ENCODE assay signal across 24 cellular contexts in the genomic region with DNA sequence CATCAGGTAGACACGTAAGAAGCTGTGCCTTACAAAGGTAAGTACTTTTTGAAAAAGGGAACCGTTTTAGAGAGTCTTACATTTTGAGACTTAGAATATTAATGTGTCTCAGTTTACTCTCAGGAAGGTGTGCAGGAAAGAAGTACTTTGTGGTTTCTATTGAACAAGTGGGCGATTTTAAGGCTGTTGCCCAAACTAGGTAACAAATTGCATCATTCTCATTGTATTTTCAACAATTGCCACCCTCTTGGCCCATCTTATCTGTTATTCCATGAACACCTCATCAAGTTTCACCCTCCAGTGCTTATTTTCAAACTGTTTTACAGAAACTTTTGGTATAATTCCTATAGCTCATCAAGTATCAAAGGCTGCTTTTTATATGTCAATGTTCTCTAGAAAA.
A peak's percentile ranks its signal among the peaks of the same experiment; 100 is the strongest.
DNase-seq lines count a peak whose midpoint lies in the region; ATAC-seq, FAIRE-seq and TF ChIP-seq lines count a peak whose summit lies in the region.
"Had no signal": no experiment of that assay in that cellular context is flagged by ENCODE, and none has a peak within 500 bp of the region (broad histone marks: within the 10 kb centered on the region; RNA-seq: fewer than 3 reads in every experiment).

No MANE protein-coding gene starts in this region.

- no peak overlapping the region for H3K23ac ChIP-seq in IMR-90 (ENCODE audit: low read depth, low read length)
- no peak overlapping the region for H3K23ac ChIP-seq in H1 (ENCODE audit: insufficient read length)

- H3K56ac ChIP-seq in IMR-90 (ENCODE audit: extremely low read depth, insufficient read depth, low read length) (no peak overlapping the region), H1 (replicated peaks; ENCODE audit: insufficient read length, low read depth, low read length) (no peak overlapping the region)

- 86% methylated on average over 1 of the region's 3 CpGs; no CpG with 5 or more reads in 1 of the 2 experiments for WGBS in IMR-90 (ENCODE audit: extremely low coverage in 2 of 2, insufficient read length in 1 of 2), 2 experiments
- WGBS in H1 (ENCODE audit: extremely low coverage in 1 of 2, insufficient coverage in 1 of 2, insufficient read length in 1 of 2, insufficient replicate concordance in 2 of 2, low coverage in 1 of 2, low lambda C conversion rate in 2 of 2, missing lambda C conversion rate in 1 of 2), 2 experiments, result 94% methylated on average over 3 of the region's 3 CpGs; no CpG with 5 or more reads in 1 of the 2 experiments

- TF ChIP-seq CTCF in DND-41 (IDR thresholded peaks at IDR 0.05; ENCODE audit: borderline replicate concordance, extremely low read depth, low read length, poor library complexity, severe bottlenecking) (no peak), IMR-90 (conservative IDR thresholded peaks at IDR 0.05; ENCODE audit: low read depth, low read length) (no peak), H1 (IDR thresholded peaks at IDR 0.05; ENCODE audit: control extremely low read depth in 1 of 3, insufficient read depth in 1 of 3, low read depth in 1 of 3, low read length in 3 of 3) (no peak)

- no peak overlapping the region for H3K4me2 ChIP-seq in DND-41 (ENCODE audit: insufficient read depth, low read length)
- no peak overlapping the region for H3K4me2 ChIP-seq in IMR-90 (ENCODE audit: low read depth, low read length)
- no peak overlapping the region for H3K4me2 ChIP-seq in H1 (ENCODE audit: insufficient read depth in 1 of 2, low read depth in 2 of 2, low read length in 2 of 2)
- H3K4me2 ChIP-seq: KMS-11 had no signal

- no peak for TF ChIP-seq EP300 in H1 (IDR thresholded peaks at IDR 0.05; ENCODE audit: borderline replicate concordance in 1 of 2, low read depth in 2 of 2, low read length in 2 of 2)

- H3K27ac ChIP-seq in DND-41 (ENCODE audit: low read length), result no peak overlapping the region
- H3K27ac ChIP-seq in IMR-90 (ENCODE audit: insufficient read depth, low read length), result no peak overlapping the region; the same call in 1 of the 2 replicates
- no peak overlapping the region for H3K27ac ChIP-seq in H1 (ENCODE audit: low read depth, low read length)
- H3K27ac ChIP-seq: GM23248, KMS-11 had no signal

- H3K9ac ChIP-seq in DND-41 (ENCODE audit: low read depth, low read length) (no peak overlapping the region), IMR-90 (ENCODE audit: low read depth, low read length) (no peak overlapping the region), H1 (replicated peaks in 1 of 4; ENCODE audit: extremely low read depth in 1 of 4, low read depth in 3 of 4, low read length in 3 of 4) (no peak overlapping the region)
- H3K9ac ChIP-seq: GM23248, KMS-11 had no signal

- H2AFZ ChIP-seq in DND-41 (ENCODE audit: low read depth, low read length) (no peak overlapping the region), IMR-90 (replicated peaks; ENCODE audit: low read length, poor library complexity) (no peak overlapping the region), H1 (ENCODE audit: low read length) (no peak overlapping the region)
- H2AFZ ChIP-seq: GM23248 had no signal

- H3K4me3 ChIP-seq in DND-41 (ENCODE audit: low read depth in 1 of 2, low read length in 2 of 2), result no peak overlapping the region
- no peak overlapping the region for H3K4me3 ChIP-seq in IMR-90 (ENCODE audit: insufficient read depth, low read depth, low read length)
- H3K4me3 ChIP-seq in H1 (ENCODE audit: extremely low read depth in 1 of 4, insufficient read depth in 2 of 4, low read depth in 3 of 4, low read length in 4 of 4), result no peak overlapping the region
- H3K4me3 ChIP-seq: GM23248 had no signal

- DNase-seq in DND-41, result no peak
- DNase-seq in IMR-90, result no peak
- DNase-seq in OCI-M1 (lab: John Stamatoyannopoulos, UW), result peak; percentile 13
- DNase-seq in H1 (ENCODE audit: low read depth in 1 of 2, low spot score in 2 of 2), result no peak
- DNase-seq in midbrain (lab: John Stamatoyannopoulos, UW), result no peak
- DNase-seq: ACHN; BE2C; C1 segment of cervical spinal cord; CD4-positive, CD25-positive, alpha-beta regulatory T cell; CD8-positive, alpha-beta memory T cell; COR-L47; DMS 273 treated with DMSO at 0.1 percent for 48 hours; DMS53; GF-D8; GM23248; H7; HFFc6 had no signal

- H2BK12ac ChIP-seq in H1 (ENCODE audit: low read depth, low read length), result no peak overlapping the region

- H3K79me2 ChIP-seq in DND-41 (ENCODE audit: insufficient read depth, low read length) (no peaks in the 10 kb centered on the region), H1 (ENCODE audit: control insufficient read depth in 1 of 2, insufficient read depth in 2 of 2, low read length in 2 of 2) (no peaks in the 10 kb centered on the region)

- dilution Hi-C loops in IMR-90 (cut with HindIII; ENCODE audit: low sequenced_read_pairs, unreplicated experiment), result no loop called here

- no peaks in the 10 kb centered on the region for H4K20me1 ChIP-seq in DND-41 (ENCODE audit: insufficient read depth, low read length)
- H4K20me1 ChIP-seq in IMR-90 (ENCODE audit: insufficient read depth, low read length), result no peaks in the 10 kb centered on the region
- no peaks in the 10 kb centered on the region for H4K20me1 ChIP-seq in H1 (replicated peaks in 1 of 2; ENCODE audit: control insufficient read depth in 1 of 2, insufficient read depth in 2 of 2, low read length in 2 of 2)

- H4K91ac ChIP-seq in IMR-90 (ENCODE audit: insufficient read depth, low read depth, low read length), result no peak overlapping the region
- H4K91ac ChIP-seq in H1 (replicated peaks; ENCODE audit: insufficient read length, low read length), result no peak overlapping the region

- H3K36me3 ChIP-seq in DND-41 (ENCODE audit: insufficient read depth, low read length), result no peaks in the 10 kb centered on the region
- peaks cover 10% of the 10 kb centered on the region for H3K36me3 ChIP-seq in IMR-90 (ENCODE audit: control insufficient read depth, insufficient read depth, low read length)
- H3K36me3 ChIP-seq in H1 (ENCODE audit: control insufficient read depth in 2 of 4, insufficient read depth in 4 of 4, low read length in 3 of 4), result no peaks in the 10 kb centered on the region
- H3K36me3 ChIP-seq: BE2C had no signal

- peaks cover 0 to 15% of the 10 kb centered on the region in 2 experiments; a peak in 1 of 4 replicates for H3K79me1 ChIP-seq in IMR-90 (ENCODE audit: low read depth in 1 of 2, low read length in 2 of 2)
- no peaks in the 10 kb centered on the region for H3K79me1 ChIP-seq in H1 (ENCODE audit: low read depth, low read length)

- H3K14ac ChIP-seq in IMR-90 (replicated peaks; ENCODE audit: low read depth, low read length) (no peak overlapping the region), H1 (ENCODE audit: insufficient read length) (no peak overlapping the region)

- no peak overlapping the region for H2AK9ac ChIP-seq in IMR-90 (replicated peaks; ENCODE audit: low read depth, low read length, poor library complexity)

- 0 out of 4 replicates have a peak overlapping the region, but pooled peaks of 1 of the 2 experiments have one; percentile 20 for H4K8ac ChIP-seq in IMR-90 (ENCODE audit: low read depth in 2 of 2, low read length in 2 of 2)
- H4K8ac ChIP-seq in H1 (ENCODE audit: extremely low read depth, insufficient read depth, low read length), result no peak overlapping the region

- TF ChIP-seq RAD21 in IMR-90 (IDR thresholded peaks at IDR 0.05; ENCODE audit: low read length) (no peak), H1 (IDR thresholded peaks at IDR 0.05 in 1 of 2, conservative IDR thresholded peaks at IDR 0.05 in 1 of 2; ENCODE audit: low read depth in 2 of 2, low read length in 2 of 2) (no peak)

- H3K9me3 ChIP-seq in DND-41 (ENCODE audit: insufficient read depth, low read length, severe bottlenecking) (no peaks in the 10 kb centered on the region), IMR-90 (ENCODE audit: control insufficient read depth, insufficient read depth, low read length) (no peaks in the 10 kb centered on the region), H1 (ENCODE audit: insufficient read depth in 2 of 2, low read depth in 1 of 2, low read length in 1 of 2) (no peaks in the 10 kb centered on the region)
- H3K9me3 ChIP-seq: BE2C had no signal

- TF ChIP-seq POLR2A in IMR-90 (IDR thresholded peaks at IDR 0.05; ENCODE audit: low read depth, low read length) (no peak), H1 (IDR thresholded peaks at IDR 0.05; ENCODE audit: control extremely low read depth in 1 of 2, low read depth in 2 of 2, low read length in 2 of 2) (no peak)

- H3K23me2 ChIP-seq in H1 (ENCODE audit: low read depth, low read length), result no peaks in the 10 kb centered on the region

- H3K4ac ChIP-seq in IMR-90 (ENCODE audit: low read depth, low read length) (no peak overlapping the region), H1 (replicated peaks; ENCODE audit: insufficient read length, low read depth, low read length) (no peak overlapping the region)

- no peak for FAIRE-seq in H1 (lab: Jason Lieb, UNC)
- FAIRE-seq: A204.1, GM19239, HepG2 had no signal

- CTCF ChIA-PET in IMR-90 (lab: Yijun Ruan, JAX) (no interaction called here), H1 (lab: Charles Lee; ENCODE audit: partially characterized antibody) (interaction anchor here (1.0 to 2.2 kb wide), 3 partner anchors 33 to 238 kb away, joined by 3 to 9 read pairs (median 3); no protein-coding TSS in a partner anchor)

- H2BK120ac ChIP-seq in IMR-90 (ENCODE audit: low read depth, low read length), result no peak overlapping the region
- H2BK120ac ChIP-seq in H1 (replicated peaks; ENCODE audit: low read depth, low read length), result no peak overlapping the region

- H4K5ac ChIP-seq in IMR-90 (ENCODE audit: low read depth, low read length) (no peak overlapping the region), H1 (ENCODE audit: insufficient read length, low read depth, low read length) (no peak overlapping the region)

- POLR2A ChIA-PET in IMR-90 (lab: Charles Lee; ENCODE audit: unreplicated experiment) (no interaction called here), H1 (lab: Charles Lee; ENCODE audit: partially characterized antibody) (no interaction called here)

- in situ Hi-C loops in IMR-90 (cut with MboI; ENCODE audit: low sequenced_read_pairs), result no loop called here

- H3K4me1 ChIP-seq in DND-41 (ENCODE audit: insufficient read depth, low read length) (peaks cover 4% of the 10 kb centered on the region; the same call in 1 of the 2 replicates), IMR-90 (ENCODE audit: control insufficient read depth, insufficient read depth, low read length) (peaks cover 3% of the 10 kb centered on the region; the same call in 1 of the 2 replicates), H1 (replicated peaks in 1 of 4; ENCODE audit: control insufficient read depth in 3 of 4, insufficient read depth in 4 of 4, low read length in 3 of 4) (no peaks in the 10 kb centered on the region)
- H3K4me1 ChIP-seq: BE2C had no signal

- H3K27me3 ChIP-seq in DND-41 (ENCODE audit: insufficient read depth, low read length, poor library complexity), result no peaks in the 10 kb centered on the region
- H3K27me3 ChIP-seq in IMR-90 (ENCODE audit: control insufficient read depth, insufficient read depth, low read length), result no peaks in the 10 kb centered on the region
- no peaks in the 10 kb centered on the region for H3K27me3 ChIP-seq in H1 (replicated peaks in 1 of 4; ENCODE audit: control insufficient read depth in 3 of 4, extremely low read depth in 1 of 4, insufficient read depth in 3 of 4, low read length in 3 of 4)
- H3K27me3 ChIP-seq: BE2C had no signal

- H2BK5ac ChIP-seq in IMR-90 (ENCODE audit: low read depth, low read length, poor library complexity, severe bottlenecking) (no peak overlapping the region), H1 (ENCODE audit: low read depth, low read length) (no peak overlapping the region)

- H3K9me1 ChIP-seq in IMR-90 (ENCODE audit: insufficient read depth, low read length), result no peaks in the 10 kb centered on the region; the same call in none of the 2 replicates

- H2BK20ac ChIP-seq in IMR-90 (ENCODE audit: low read depth, low read length) (no peak overlapping the region), H1 (ENCODE audit: low read length) (no peak overlapping the region)

- BruUV-seq in IMR-90 (replicated peaks; lab: Mats Ljungman, UMichigan), result no TSS peak

- ATAC-seq in DND-41 (ENCODE audit: insufficient read depth, low read depth), result peak; percentile 48; the same call in 2 of the 3 replicates
- no peak for ATAC-seq in IMR-90 (ENCODE audit: low read depth)
- no peak for ATAC-seq in GM21786 (IDR thresholded peaks at IDR 0.05; ENCODE audit: unreplicated experiment)
- no peak for ATAC-seq in HG03045 (IDR thresholded peaks at IDR 0.05; ENCODE audit: unreplicated experiment)
- ATAC-seq: HCT116, HepG2 had no signal

- H2AK5ac ChIP-seq in IMR-90 (ENCODE audit: low read depth, low read length) (no peak overlapping the region), H1 (ENCODE audit: low read depth, low read length) (no peak overlapping the region)

- intact Hi-C loops in IMR-90 (cut with micrococcal nuclease), result no loop called here

- no peak overlapping the region for H2BK15ac ChIP-seq in IMR-90 (ENCODE audit: low read depth, low read length)
- no peak overlapping the region for H2BK15ac ChIP-seq in H1 (ENCODE audit: low read length)

- H3K18ac ChIP-seq in IMR-90 (ENCODE audit: low read depth, low read length) (peak overlapping the region; percentile 60; the same call in 1 of the 2 replicates), H1 (ENCODE audit: extremely low read depth, low read length) (no peak overlapping the region)
